Comparison of ENCODE assay signal across 1 cellular context in the genomic region with DNA sequence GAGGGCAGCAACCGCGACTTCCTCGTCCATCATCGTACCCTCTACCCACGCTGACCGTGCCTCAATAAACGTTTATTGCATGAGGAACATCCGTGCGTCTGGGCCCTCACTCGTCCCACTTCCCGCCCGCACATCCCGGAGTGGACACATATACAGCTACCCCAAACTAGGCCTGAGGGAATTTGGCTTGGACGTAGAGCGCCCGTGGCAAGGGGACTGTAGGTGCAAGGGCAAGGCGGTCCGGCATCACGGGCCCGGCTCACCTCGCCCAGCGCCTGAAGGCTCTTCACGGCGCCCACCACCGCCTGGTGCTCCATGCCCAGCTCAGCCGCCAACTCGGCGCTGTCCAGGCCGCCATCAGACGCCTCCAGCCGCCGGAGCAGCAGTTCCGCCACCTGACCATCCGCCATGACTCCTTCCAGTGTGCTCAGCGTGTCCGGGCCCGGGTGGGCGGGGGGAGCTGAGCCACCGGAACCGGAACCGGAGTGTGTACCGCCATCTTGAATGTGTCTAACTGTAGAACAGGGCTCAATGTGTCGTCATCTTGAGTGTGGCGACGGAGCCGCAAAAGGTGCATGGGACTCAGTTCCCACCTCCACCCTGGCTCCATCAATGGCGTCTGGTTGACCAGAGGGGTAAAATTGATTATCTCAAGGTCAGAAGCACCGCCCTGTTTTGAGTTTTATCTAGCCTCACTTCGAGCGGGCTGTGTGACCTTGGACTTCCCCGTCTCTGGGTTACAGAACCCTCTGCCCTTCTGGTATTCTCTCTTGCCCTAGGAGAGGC.
TF ChIP-seq lines count a peak whose summit lies in the region.

Gene FARSA (minus strand): TSS at position 425 of the 786 bp plus-strand sequence. CDS start 15 bp downstream, at position 410.

TF ChIP-seq in HEK293, 187 proteins besides CTCF, POLR2A, EP300 and RAD21 (continued from another document and continues in another):
- TF ChIP-seq, protein P1, sequence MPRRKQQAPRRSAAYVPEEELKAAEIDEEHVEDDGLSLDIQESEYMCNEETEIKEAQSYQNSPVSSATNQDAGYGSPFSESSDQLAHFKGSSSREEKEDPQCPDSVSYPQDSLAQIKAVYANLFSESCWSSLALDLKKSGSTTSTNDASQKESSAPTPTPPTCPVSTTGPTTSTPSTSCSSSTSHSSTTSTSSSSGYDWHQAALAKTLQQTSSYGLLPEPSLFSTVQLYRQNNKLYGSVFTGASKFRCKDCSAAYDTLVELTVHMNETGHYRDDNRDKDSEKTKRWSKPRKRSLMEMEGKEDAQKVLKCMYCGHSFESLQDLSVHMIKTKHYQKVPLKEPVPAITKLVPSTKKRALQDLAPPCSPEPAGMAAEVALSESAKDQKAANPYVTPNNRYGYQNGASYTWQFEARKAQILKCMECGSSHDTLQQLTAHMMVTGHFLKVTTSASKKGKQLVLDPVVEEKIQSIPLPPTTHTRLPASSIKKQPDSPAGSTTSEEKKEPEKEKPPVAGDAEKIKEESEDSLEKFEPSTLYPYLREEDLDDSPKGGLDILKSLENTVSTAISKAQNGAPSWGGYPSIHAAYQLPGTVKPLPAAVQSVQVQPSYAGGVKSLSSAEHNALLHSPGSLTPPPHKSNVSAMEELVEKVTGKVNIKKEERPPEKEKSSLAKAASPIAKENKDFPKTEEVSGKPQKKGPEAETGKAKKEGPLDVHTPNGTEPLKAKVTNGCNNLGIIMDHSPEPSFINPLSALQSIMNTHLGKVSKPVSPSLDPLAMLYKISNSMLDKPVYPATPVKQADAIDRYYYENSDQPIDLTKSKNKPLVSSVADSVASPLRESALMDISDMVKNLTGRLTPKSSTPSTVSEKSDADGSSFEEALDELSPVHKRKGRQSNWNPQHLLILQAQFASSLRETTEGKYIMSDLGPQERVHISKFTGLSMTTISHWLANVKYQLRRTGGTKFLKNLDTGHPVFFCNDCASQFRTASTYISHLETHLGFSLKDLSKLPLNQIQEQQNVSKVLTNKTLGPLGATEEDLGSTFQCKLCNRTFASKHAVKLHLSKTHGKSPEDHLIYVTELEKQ (tag by site-specific recombination; IDR thresholded peaks at IDR 0.05; ENCODE audit: borderline replicate concordance), result no peak
- peak; percentile 72; the same call in 1 of the 2 replicates for TF ChIP-seq ZFP37 (tag by site-specific recombination; IDR thresholded peaks at IDR 0.05)
- TF ChIP-seq, protein P2, sequence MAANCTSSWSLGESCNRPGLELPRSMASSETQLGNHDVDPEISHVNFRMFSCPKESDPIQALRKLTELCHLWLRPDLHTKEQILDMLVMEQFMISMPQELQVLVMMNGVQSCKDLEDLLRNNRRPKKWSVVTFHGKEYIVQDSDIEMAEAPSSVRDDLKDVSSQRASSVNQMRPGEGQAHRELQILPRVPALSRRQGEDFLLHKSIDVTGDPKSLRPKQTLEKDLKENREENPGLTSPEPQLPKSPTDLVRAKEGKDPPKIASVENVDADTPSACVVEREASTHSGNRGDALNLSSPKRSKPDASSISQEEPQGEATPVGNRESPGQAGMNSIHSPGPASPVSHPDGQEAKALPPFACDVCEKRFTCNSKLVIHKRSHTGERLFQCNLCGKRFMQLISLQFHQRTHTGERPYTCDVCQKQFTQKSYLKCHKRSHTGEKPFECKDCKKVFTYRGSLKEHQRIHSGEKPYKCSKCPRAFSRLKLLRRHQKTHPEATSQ (tag by site-specific recombination; IDR thresholded peaks at IDR 0.05), result no peak
- TF ChIP-seq, protein P3, sequence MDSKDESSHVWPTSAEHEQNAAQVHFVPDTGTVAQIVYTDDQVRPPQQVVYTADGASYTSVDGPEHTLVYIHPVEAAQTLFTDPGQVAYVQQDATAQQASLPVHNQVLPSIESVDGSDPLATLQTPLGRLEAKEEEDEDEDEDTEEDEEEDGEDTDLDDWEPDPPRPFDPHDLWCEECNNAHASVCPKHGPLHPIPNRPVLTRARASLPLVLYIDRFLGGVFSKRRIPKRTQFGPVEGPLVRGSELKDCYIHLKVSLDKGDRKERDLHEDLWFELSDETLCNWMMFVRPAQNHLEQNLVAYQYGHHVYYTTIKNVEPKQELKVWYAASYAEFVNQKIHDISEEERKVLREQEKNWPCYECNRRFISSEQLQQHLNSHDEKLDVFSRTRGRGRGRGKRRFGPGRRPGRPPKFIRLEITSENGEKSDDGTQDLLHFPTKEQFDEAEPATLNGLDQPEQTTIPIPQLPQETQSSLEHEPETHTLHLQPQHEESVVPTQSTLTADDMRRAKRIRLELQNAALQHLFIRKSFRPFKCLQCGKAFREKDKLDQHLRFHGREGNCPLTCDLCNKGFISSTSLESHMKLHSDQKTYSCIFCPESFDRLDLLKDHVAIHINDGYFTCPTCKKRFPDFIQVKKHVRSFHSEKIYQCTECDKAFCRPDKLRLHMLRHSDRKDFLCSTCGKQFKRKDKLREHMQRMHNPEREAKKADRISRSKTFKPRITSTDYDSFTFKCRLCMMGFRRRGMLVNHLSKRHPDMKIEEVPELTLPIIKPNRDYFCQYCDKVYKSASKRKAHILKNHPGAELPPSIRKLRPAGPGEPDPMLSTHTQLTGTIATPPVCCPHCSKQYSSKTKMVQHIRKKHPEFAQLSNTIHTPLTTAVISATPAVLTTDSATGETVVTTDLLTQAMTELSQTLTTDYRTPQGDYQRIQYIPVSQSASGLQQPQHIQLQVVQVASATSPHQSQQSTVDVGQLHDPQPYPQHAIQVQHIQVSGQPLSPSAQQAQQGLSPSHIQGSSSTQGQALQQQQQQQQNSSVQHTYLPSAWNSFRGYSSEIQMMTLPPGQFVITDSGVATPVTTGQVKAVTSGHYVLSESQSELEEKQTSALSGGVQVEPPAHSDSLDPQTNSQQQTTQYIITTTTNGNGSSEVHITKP (tag by site-specific recombination; IDR thresholded peaks at IDR 0.05), result no peak
- TF ChIP-seq REPIN1 (tag by site-specific recombination; IDR thresholded peaks at IDR 0.05; ENCODE audit: low read depth), result no peak
- peak; percentile 72; the same call in 1 of the 2 replicates for TF ChIP-seq EGR2 (tag by site-specific recombination; IDR thresholded peaks at IDR 0.05; ENCODE audit: low read depth)
- TF ChIP-seq ZNF248 (tag by site-specific recombination; IDR thresholded peaks at IDR 0.05), result no peak
- no peak for TF ChIP-seq ZNF140 (tag by site-specific recombination; IDR thresholded peaks at IDR 0.05)
- no peak for TF ChIP-seq KLF10 (tag by site-specific recombination; IDR thresholded peaks at IDR 0.05)
- TF ChIP-seq ZNF350 (tag by site-specific recombination; IDR thresholded peaks at IDR 0.05), result no peak
- TF ChIP-seq ZNF707 (tag by site-specific recombination; IDR thresholded peaks at IDR 0.05), result no peak
- TF ChIP-seq, protein P4, sequence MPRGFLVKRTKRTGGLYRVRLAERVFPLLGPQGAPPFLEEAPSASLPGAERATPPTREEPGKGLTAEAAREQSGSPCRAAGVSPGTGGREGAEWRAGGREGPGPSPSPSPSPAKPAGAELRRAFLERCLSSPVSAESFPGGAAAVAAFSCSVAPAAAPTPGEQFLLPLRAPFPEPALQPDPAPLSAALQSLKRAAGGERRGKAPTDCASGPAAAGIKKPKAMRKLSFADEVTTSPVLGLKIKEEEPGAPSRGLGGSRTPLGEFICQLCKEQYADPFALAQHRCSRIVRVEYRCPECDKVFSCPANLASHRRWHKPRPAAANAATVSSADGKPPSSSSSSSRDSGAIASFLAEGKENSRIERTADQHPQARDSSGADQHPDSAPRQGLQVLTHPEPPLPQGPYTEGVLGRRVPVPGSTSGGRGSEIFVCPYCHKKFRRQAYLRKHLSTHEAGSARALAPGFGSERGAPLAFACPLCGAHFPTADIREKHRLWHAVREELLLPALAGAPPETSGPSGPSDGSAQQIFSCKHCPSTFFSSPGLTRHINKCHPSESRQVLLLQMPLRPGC (tag by site-specific recombination; IDR thresholded peaks at IDR 0.05), result peak; percentile 58; the same call in 1 of the 2 replicates
- TF ChIP-seq ZNF404 (tag by site-specific recombination; IDR thresholded peaks at IDR 0.05), result no peak
- no peak for TF ChIP-seq ZNF558 (tag by site-specific recombination; IDR thresholded peaks at IDR 0.05)
- TF ChIP-seq GFI1B (tag by site-specific recombination; IDR thresholded peaks at IDR 0.05), result no peak
- peak; percentile 79 for TF ChIP-seq SP2 (tag by site-specific recombination; IDR thresholded peaks at IDR 0.05)
- TF ChIP-seq OVOL3 (tag by site-specific recombination; IDR thresholded peaks at IDR 0.05), result no peak; the same call in 1 of the 2 replicates
- TF ChIP-seq MEIS1 (CRISPR knock-in tag; IDR thresholded peaks at IDR 0.05; ENCODE audit: borderline replicate concordance), result no peak
- TF ChIP-seq, protein P5, sequence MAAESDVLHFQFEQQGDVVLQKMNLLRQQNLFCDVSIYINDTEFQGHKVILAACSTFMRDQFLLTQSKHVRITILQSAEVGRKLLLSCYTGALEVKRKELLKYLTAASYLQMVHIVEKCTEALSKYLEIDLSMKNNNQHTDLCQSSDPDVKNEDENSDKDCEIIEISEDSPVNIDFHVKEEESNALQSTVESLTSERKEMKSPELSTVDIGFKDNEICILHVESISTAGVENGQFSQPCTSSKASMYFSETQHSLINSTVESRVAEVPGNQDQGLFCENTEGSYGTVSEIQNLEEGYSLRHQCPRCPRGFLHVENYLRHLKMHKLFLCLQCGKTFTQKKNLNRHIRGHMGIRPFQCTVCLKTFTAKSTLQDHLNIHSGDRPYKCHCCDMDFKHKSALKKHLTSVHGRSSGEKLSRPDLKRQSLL (tag by site-specific recombination; IDR thresholded peaks at IDR 0.05), result no peak; the same call in 1 of the 2 replicates
- no peak for TF ChIP-seq ZNF362 (tag by site-specific recombination; IDR thresholded peaks at IDR 0.05)
- TF ChIP-seq ZNF133 (tag by site-specific recombination; IDR thresholded peaks at IDR 0.05), result no peak
- no peak for TF ChIP-seq MYNN (tag by site-specific recombination; IDR thresholded peaks at IDR 0.05; ENCODE audit: borderline replicate concordance)
- TF ChIP-seq ZNF239 (tag by site-specific recombination; IDR thresholded peaks at IDR 0.05), result 0 out of 2 replicates have a peak, but pooled peaks have one; percentile 21
- TF ChIP-seq ZNF549 (tag by site-specific recombination; IDR thresholded peaks at IDR 0.05), result no peak
- TF ChIP-seq ZNF2 (tag by site-specific recombination; IDR thresholded peaks at IDR 0.05), result peak; percentile 90; the same call in 1 of the 2 replicates
- no peak for TF ChIP-seq IKZF3 (tag by site-specific recombination; IDR thresholded peaks at IDR 0.05)
- no peak for TF ChIP-seq ZNF830 (tag by site-specific recombination; IDR thresholded peaks at IDR 0.05; ENCODE audit: low read depth)
- no peak for TF ChIP-seq ZNF121 (tag by site-specific recombination; IDR thresholded peaks at IDR 0.05)
- TF ChIP-seq, protein P6, sequence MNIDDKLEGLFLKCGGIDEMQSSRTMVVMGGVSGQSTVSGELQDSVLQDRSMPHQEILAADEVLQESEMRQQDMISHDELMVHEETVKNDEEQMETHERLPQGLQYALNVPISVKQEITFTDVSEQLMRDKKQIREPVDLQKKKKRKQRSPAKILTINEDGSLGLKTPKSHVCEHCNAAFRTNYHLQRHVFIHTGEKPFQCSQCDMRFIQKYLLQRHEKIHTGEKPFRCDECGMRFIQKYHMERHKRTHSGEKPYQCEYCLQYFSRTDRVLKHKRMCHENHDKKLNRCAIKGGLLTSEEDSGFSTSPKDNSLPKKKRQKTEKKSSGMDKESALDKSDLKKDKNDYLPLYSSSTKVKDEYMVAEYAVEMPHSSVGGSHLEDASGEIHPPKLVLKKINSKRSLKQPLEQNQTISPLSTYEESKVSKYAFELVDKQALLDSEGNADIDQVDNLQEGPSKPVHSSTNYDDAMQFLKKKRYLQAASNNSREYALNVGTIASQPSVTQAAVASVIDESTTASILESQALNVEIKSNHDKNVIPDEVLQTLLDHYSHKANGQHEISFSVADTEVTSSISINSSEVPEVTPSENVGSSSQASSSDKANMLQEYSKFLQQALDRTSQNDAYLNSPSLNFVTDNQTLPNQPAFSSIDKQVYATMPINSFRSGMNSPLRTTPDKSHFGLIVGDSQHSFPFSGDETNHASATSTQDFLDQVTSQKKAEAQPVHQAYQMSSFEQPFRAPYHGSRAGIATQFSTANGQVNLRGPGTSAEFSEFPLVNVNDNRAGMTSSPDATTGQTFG (tag by site-specific recombination; IDR thresholded peaks at IDR 0.05; ENCODE audit: borderline replicate concordance), result no peak
- TF ChIP-seq ZNF202 (tag by site-specific recombination; IDR thresholded peaks at IDR 0.05; ENCODE audit: borderline replicate concordance), result no peak
- no peak for TF ChIP-seq ZNF658 (tag by site-specific recombination; IDR thresholded peaks at IDR 0.05)
- TF ChIP-seq, protein P7, sequence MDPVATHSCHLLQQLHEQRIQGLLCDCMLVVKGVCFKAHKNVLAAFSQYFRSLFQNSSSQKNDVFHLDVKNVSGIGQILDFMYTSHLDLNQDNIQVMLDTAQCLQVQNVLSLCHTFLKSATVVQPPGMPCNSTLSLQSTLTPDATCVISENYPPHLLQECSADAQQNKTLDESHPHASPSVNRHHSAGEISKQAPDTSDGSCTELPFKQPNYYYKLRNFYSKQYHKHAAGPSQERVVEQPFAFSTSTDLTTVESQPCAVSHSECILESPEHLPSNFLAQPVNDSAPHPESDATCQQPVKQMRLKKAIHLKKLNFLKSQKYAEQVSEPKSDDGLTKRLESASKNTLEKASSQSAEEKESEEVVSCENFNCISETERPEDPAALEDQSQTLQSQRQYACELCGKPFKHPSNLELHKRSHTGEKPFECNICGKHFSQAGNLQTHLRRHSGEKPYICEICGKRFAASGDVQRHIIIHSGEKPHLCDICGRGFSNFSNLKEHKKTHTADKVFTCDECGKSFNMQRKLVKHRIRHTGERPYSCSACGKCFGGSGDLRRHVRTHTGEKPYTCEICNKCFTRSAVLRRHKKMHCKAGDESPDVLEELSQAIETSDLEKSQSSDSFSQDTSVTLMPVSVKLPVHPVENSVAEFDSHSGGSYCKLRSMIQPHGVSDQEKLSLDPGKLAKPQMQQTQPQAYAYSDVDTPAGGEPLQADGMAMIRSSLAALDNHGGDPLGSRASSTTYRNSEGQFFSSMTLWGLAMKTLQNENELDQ (tag by site-specific recombination; IDR thresholded peaks at IDR 0.05; ENCODE audit: low read depth), result no peak
- peak; percentile 46 for TF ChIP-seq ZNF629 (tag by site-specific recombination; IDR thresholded peaks at IDR 0.05)
- TF ChIP-seq, protein P8, sequence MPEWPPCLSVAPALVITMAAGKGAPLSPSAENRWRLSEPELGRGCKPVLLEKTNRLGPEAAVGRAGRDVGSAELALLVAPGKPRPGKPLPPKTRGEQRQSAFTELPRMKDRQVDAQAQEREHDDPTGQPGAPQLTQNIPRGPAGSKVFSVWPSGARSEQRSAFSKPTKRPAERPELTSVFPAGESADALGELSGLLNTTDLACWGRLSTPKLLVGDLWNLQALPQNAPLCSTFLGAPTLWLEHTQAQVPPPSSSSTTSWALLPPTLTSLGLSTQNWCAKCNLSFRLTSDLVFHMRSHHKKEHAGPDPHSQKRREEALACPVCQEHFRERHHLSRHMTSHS (tag by site-specific recombination; IDR thresholded peaks at IDR 0.05), result no peak
- no peak for TF ChIP-seq ZNF184 (tag by site-specific recombination; IDR thresholded peaks at IDR 0.05)
- TF ChIP-seq ZNF221 (tag by site-specific recombination; IDR thresholded peaks at IDR 0.05; ENCODE audit: borderline replicate concordance), result no peak
- TF ChIP-seq ZNF529 (tag by site-specific recombination; IDR thresholded peaks at IDR 0.05; ENCODE audit: insufficient replicate concordance), result no peak
- TF ChIP-seq ZNF138 (tag by site-specific recombination; IDR thresholded peaks at IDR 0.05; ENCODE audit: borderline replicate concordance), result no peak
- no peak for TF ChIP-seq ZNF223 (tag by site-specific recombination; IDR thresholded peaks at IDR 0.05)
